ENCODE assay signal across 27 cellular contexts in the genomic region with DNA sequence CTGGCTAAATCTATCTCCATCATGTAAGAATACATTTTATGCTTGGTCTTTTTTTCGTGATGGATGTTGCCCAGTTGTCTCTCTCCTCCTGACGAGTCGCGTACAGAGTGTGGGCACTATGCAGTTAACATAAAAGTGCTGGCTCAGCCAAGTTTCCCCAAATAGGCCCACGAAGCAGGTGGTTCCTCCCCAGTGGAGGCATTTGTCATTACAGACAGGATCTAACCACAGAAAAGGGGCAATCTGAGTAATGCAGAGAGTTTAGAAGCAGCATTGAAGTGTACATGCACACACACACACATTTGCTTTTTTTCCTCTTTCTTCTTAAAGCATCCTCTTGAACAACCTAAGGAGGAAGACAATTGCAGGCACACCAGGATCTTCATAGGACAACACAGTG.
"Had no signal": no experiment of that assay in that cellular context is flagged by ENCODE, and none has a peak within 500 bp of the region (broad histone marks: within the 10 kb centered on the region; RNA-seq: fewer than 3 reads in every experiment).

No MANE protein-coding gene starts in this region.

- H2AFZ ChIP-seq: hepatocyte, neural progenitor cell, parathyroid adenoma had no signal

- DNase-seq: dermis blood vessel endothelial cell; effector memory CD4-positive, alpha-beta T cell; foreskin keratinocyte; heart left ventricle; kidney; naive B cell; spleen; stimulated activated naive B cell treated with anti-CD40 and anti-IgM and Interleukin-4, amounts not matched to agents 10 μg/mL and 1 μg/mL and 100 μg/mL, for 72 hours; upper lobe of left lung; uterus had no signal

- H3K9ac ChIP-seq: neural progenitor cell, parathyroid adenoma had no signal

- H3K27ac Mint-ChIP-seq: memory B cell; naive B cell; natural killer cell treated with Interleukin-12 subunit alpha and Interleukin-12 subunit beta and Interleukin-15 and Interleukin-18, amount 100 ng/mL, for 72 hours; neural progenitor cell; stimulated activated naive B cell treated with anti-CD40 and anti-IgM and Interleukin-4, amounts not matched to agents 10 μg/mL and 1 μg/mL and 100 μg/mL, for 72 hours; stimulated activated naive CD8-positive, alpha-beta T cell treated with anti-CD3 and anti-CD28 coated beads, Interleukin-15, Interleukin-2, amounts not matched to agents 100 ng/mL and 50 ng/mL, for 24 hours had no signal

- ATAC-seq: foreskin keratinocyte; gastroesophageal sphincter; heart left ventricle; left lobe of liver; natural killer cell treated with Interleukin-12 subunit alpha and Interleukin-12 subunit beta and Interleukin-15 and Interleukin-18, amount 100 ng/mL, for 72 hours; sciatic nerve; stimulated activated naive B cell treated with anti-CD40 and anti-IgM and Interleukin-4, amounts not matched to agents 10 μg/mL and 1 μg/mL and 100 μg/mL, for 72 hours had no signal

- H3K9me3 ChIP-seq: prostate gland, thoracic aorta, uterus had no signal

- H3K79me2 ChIP-seq: hepatocyte, parathyroid adenoma had no signal

- H3K27me3 Mint-ChIP-seq: memory B cell; naive B cell; natural killer cell treated with Interleukin-12 subunit alpha and Interleukin-12 subunit beta and Interleukin-15 and Interleukin-18, amount 100 ng/mL, for 72 hours; stimulated activated naive B cell treated with anti-CD40 and anti-IgM and Interleukin-4, amounts not matched to agents 10 μg/mL and 1 μg/mL and 100 μg/mL, for 72 hours; stimulated activated naive CD8-positive, alpha-beta T cell treated with anti-CD3 and anti-CD28 coated beads, Interleukin-15, Interleukin-2, amounts not matched to agents 100 ng/mL and 50 ng/mL, for 24 hours had no signal

- H3K27ac ChIP-seq: coronary artery, esophagus muscularis mucosa, foreskin keratinocyte, gastroesophageal sphincter, heart left ventricle, hepatocyte, neural progenitor cell, parathyroid adenoma, prostate gland, right atrium auricular region, skin epidermis, spleen, thoracic aorta, tibial nerve, upper lobe of left lung, uterus had no signal

- H3K9me3 Mint-ChIP-seq: stimulated activated naive CD8-positive, alpha-beta T cell treated with anti-CD3 and anti-CD28 coated beads, Interleukin-15, Interleukin-2, amounts not matched to agents 100 ng/mL and 50 ng/mL, for 24 hours had no signal

- H3K4me1 ChIP-seq: esophagus muscularis mucosa, foreskin keratinocyte, gastroesophageal sphincter, heart left ventricle, neural progenitor cell, parathyroid adenoma, prostate gland, right atrium auricular region, spleen, tibial nerve, upper lobe of left lung, uterus had no signal

- H3K4me3 ChIP-seq: coronary artery, esophagus muscularis mucosa, gastroesophageal sphincter, heart left ventricle, hepatocyte, lung, neural progenitor cell, prostate gland, right atrium auricular region, skin epidermis, spleen, thoracic aorta, tibial nerve, upper lobe of left lung, uterus had no signal

- H3K4me2 ChIP-seq: hepatocyte, neural progenitor cell had no signal

- H3K4me1 Mint-ChIP-seq: memory B cell; naive B cell; neural progenitor cell; stimulated activated naive B cell treated with anti-CD40 and anti-IgM and Interleukin-4, amounts not matched to agents 10 μg/mL and 1 μg/mL and 100 μg/mL, for 72 hours had no signal

- H3K36me3 Mint-ChIP-seq: memory B cell; naive B cell; natural killer cell treated with Interleukin-12 subunit alpha and Interleukin-12 subunit beta and Interleukin-15 and Interleukin-18, amount 100 ng/mL, for 72 hours; neural progenitor cell; stimulated activated naive B cell treated with anti-CD40 and anti-IgM and Interleukin-4, amounts not matched to agents 10 μg/mL and 1 μg/mL and 100 μg/mL, for 72 hours had no signal

- H3K36me3 ChIP-seq: esophagus muscularis mucosa, gastroesophageal sphincter, heart left ventricle, neural progenitor cell, prostate gland, right atrium auricular region, spleen, thoracic aorta, tibial nerve, upper lobe of left lung, uterus had no signal

- H3K4me3 Mint-ChIP-seq: memory B cell; naive B cell; natural killer cell treated with Interleukin-12 subunit alpha and Interleukin-12 subunit beta and Interleukin-15 and Interleukin-18, amount 100 ng/mL, for 72 hours; neural progenitor cell; stimulated activated naive B cell treated with anti-CD40 and anti-IgM and Interleukin-4, amounts not matched to agents 10 μg/mL and 1 μg/mL and 100 μg/mL, for 72 hours; stimulated activated naive CD8-positive, alpha-beta T cell treated with anti-CD3 and anti-CD28 coated beads, Interleukin-15, Interleukin-2, amounts not matched to agents 100 ng/mL and 50 ng/mL, for 24 hours had no signal

- H3K27me3 ChIP-seq: esophagus muscularis mucosa, foreskin keratinocyte, gastroesophageal sphincter, heart left ventricle, hepatocyte, neural progenitor cell, right atrium auricular region, spleen, tibial nerve, upper lobe of left lung, uterus had no signal
